Comparison of ENCODE assay signal across 7 cellular contexts in genomic region chr14:51860836-51861583, GRCh38. TPM values are rescaled to one million over a fixed set of nuclear protein-coding genes. Genes with fewer than 3 reads are reported as not detected.
DNase-seq lines count a peak whose midpoint lies in the region; ATAC-seq, FAIRE-seq and TF ChIP-seq lines count a peak whose summit lies in the region.

No MANE protein-coding gene starts in this region.

- H3K4me3 ChIP-seq in adipocyte (ENCODE audit: low read length) = peak overlapping the region; percentile 92
- H3K4me3 ChIP-seq in thoracic aorta = peak overlapping the region; percentile 59

- DNase-seq in adipocyte (ENCODE audit: low read depth) (peak; percentile 52), thoracic aorta (ENCODE audit: low spot score) (no peak), posterior vena cava (ENCODE audit: low spot score) (no peak), mucosa of gallbladder (ENCODE audit: low spot score) (no peak)

- H3K9ac ChIP-seq in adipocyte (ENCODE audit: low read length) = peak overlapping the region; percentile 91

- no peak overlapping the region for H3K27ac ChIP-seq in thoracic aorta

- no peaks in the 10 kb centered on the region for H3K27me3 ChIP-seq in adipocyte (replicated peaks; ENCODE audit: control insufficient read depth, insufficient read depth, low read length)
- no peaks in the 10 kb centered on the region for H3K27me3 ChIP-seq in thoracic aorta (replicated peaks; ENCODE audit: insufficient read depth)

- ATAC-seq in GM18498 (IDR thresholded peaks at IDR 0.05; ENCODE audit: unreplicated experiment) (peak; percentile 25), HG03439 (IDR thresholded peaks at IDR 0.05; ENCODE audit: unreplicated experiment) (peak; percentile 3), thoracic aorta (ENCODE audit: insufficient number of reproducible peaks, low FRiP score, low read depth) (no peak)

- H3K36me3 ChIP-seq in adipocyte (ENCODE audit: control insufficient read depth, insufficient read depth, low read length, severe bottlenecking) (no peaks in the 10 kb centered on the region), thoracic aorta (no peaks in the 10 kb centered on the region)

- intact Hi-C loops in posterior vena cava (cut with DNase I) = no loop called here

- no peaks in the 10 kb centered on the region for H3K9me3 ChIP-seq in adipocyte (ENCODE audit: control insufficient read depth, low read length)
- H3K9me3 ChIP-seq in thoracic aorta = no peaks in the 10 kb centered on the region

- peak; percentile 68 for FAIRE-seq in islet of Langerhans (lab: Jason Lieb, UNC)

- no peak for TF ChIP-seq CTCF in thoracic aorta (IDR thresholded peaks at IDR 0.05)

- H3K4me1 ChIP-seq in adipocyte (ENCODE audit: control insufficient read depth, insufficient read depth, low read length) (peaks cover 35% of the 10 kb centered on the region), thoracic aorta (ENCODE audit: control insufficient read depth in 1 of 2, low read depth in 2 of 2) (peaks cover 0 to 21% of the 10 kb centered on the region in 2 donors)

RNA-seq across cellular contexts. Expression of gene GNG2, which starts 0.6 kb away (rescaled TPM):
- 1 to 10 TPM; 8.7 to 9.3 TPM for total RNA-seq in thoracic aorta
- total RNA-seq in posterior vena cava = 10 to 100 TPM; 14.5 to 29.5 TPM
- total RNA-seq in mucosa of gallbladder = 14.2 TPM
